ENCODE assay signal across 1 cellular context in genomic region chr10:75143353-75143752, GRCh38.
A peak's percentile ranks its signal among the peaks of the same experiment; 100 is the strongest.
TF ChIP-seq lines count a peak whose summit lies in the region.

No MANE protein-coding gene starts in this region.

TF ChIP-seq in IMR-90, 13 proteins besides CTCF, POLR2A, EP300 and RAD21:
- no peak for TF ChIP-seq ELK1 (IDR thresholded peaks at IDR 0.05; ENCODE audit: borderline replicate concordance, low read depth, low read length)
- TF ChIP-seq CHD1 (IDR thresholded peaks at IDR 0.05; ENCODE audit: low read depth, low read length) = no peak
- no peak for TF ChIP-seq USF2 (IDR thresholded peaks at IDR 0.05; ENCODE audit: low read depth, low read length)
- peak; percentile 4; the same call in 1 of the 2 replicates for TF ChIP-seq CEBPB (IDR thresholded peaks at IDR 0.05; ENCODE audit: low read depth, low read length)
- no peak for TF ChIP-seq FOS (IDR thresholded peaks at IDR 0.05; ENCODE audit: low read depth, low read length)
- TF ChIP-seq NFE2L2 (IDR thresholded peaks at IDR 0.05; ENCODE audit: low read depth, low read length) = no peak
- no peak for TF ChIP-seq MAZ (IDR thresholded peaks at IDR 0.05; ENCODE audit: borderline replicate concordance, low read depth, low read length)
